ENCODE assay signal across 10 cellular contexts in genomic region chr16:72467157-72467759, GRCh38.
A peak's percentile ranks its signal among the peaks of the same experiment; 100 is the strongest.
DNase-seq lines count a peak whose midpoint lies in the region; ATAC-seq, FAIRE-seq and TF ChIP-seq lines count a peak whose summit lies in the region.
"Had no signal": no experiment of that assay in that cellular context is flagged by ENCODE, and none has a peak within 500 bp of the region (broad histone marks: within the 10 kb centered on the region; RNA-seq: fewer than 3 reads in every experiment).

No MANE protein-coding gene starts in this region.

- POLR2A ChIA-PET in AG04449 (lab: Yijun Ruan, JAX) = no interaction called here
- POLR2A ChIA-PET in CD8-positive, alpha-beta memory T cell (lab: Charles Lee) = no interaction called here

- peaks cover 0 to 2% of the 10 kb centered on the region in 2 donors for H3K27me3 Mint-ChIP-seq in CD8-positive, alpha-beta memory T cell
- no peaks in the 10 kb centered on the region for H3K27me3 Mint-ChIP-seq in effector memory CD8-positive, alpha-beta T cell
- H3K27me3 Mint-ChIP-seq: stimulated activated naive CD8-positive, alpha-beta T cell treated with anti-CD3 and anti-CD28 coated beads, Interleukin-15, Interleukin-2, amounts not matched to agents 100 ng/mL and 50 ng/mL, for 24 hours had no signal

- no peaks in the 10 kb centered on the region for H3K4me1 ChIP-seq in adrenal gland (replicated peaks in 1 of 2)
- H3K4me1 ChIP-seq in CD8-positive, alpha-beta memory T cell (ENCODE audit: insufficient read depth, low read length) = no peaks in the 10 kb centered on the region

- H3K36me3 ChIP-seq in adrenal gland (replicated peaks in 1 of 2) (no peaks in the 10 kb centered on the region), kidney epithelial cell (ENCODE audit: control insufficient read depth, insufficient read depth, low read length) (no peaks in the 10 kb centered on the region)
- no peaks in the 10 kb centered on the region for H3K36me3 ChIP-seq in CD8-positive, alpha-beta memory T cell (ENCODE audit: insufficient read depth, low read length)

- intact Hi-C loops in adrenal gland (cut with DNase I) = loop anchor here (5.0 to 10.0 kb wide), 3 partner anchors 222 to 342 kb away; no protein-coding TSS in a partner anchor

- H3K4me3 ChIP-seq in AG04449 (ENCODE audit: low read depth, low read length) = no peak overlapping the region
- no peak overlapping the region for H3K4me3 ChIP-seq in adrenal gland
- no peak overlapping the region for H3K4me3 ChIP-seq in kidney epithelial cell (ENCODE audit: low read depth, low read length)
- H3K4me3 ChIP-seq in CD8-positive, alpha-beta memory T cell (ENCODE audit: low read length) = no peak overlapping the region

- ATAC-seq in GM21367 (IDR thresholded peaks at IDR 0.05; ENCODE audit: unreplicated experiment) = no peak
- no peak for ATAC-seq in effector memory CD8-positive, alpha-beta T cell (replicated peaks)

- FAIRE-seq in GM18507 (lab: Jason Lieb, UNC) = peak; percentile 63
- FAIRE-seq: colon had no signal

- H3K4me1 Mint-ChIP-seq in CD8-positive, alpha-beta memory T cell = peaks cover 0 to 5% (median 3%) of the 10 kb centered on the region in 3 donors
- no peaks in the 10 kb centered on the region for H3K4me1 Mint-ChIP-seq in effector memory CD8-positive, alpha-beta T cell (ENCODE audit: low read depth in 2 of 2)

- no peaks in the 10 kb centered on the region for H3K9me3 ChIP-seq in adrenal gland (replicated peaks in 1 of 3)
- H3K9me3 ChIP-seq in CD8-positive, alpha-beta memory T cell (ENCODE audit: low read length) = no peaks in the 10 kb centered on the region

- DNase-seq in AG04449 (ENCODE audit: low read depth, low spot score) = peak; percentile 10
- no peak for DNase-seq in GM18507 (ENCODE audit: extremely low spot score, insufficient read length, low read depth)
- DNase-seq in NCI-H1694 treated with DMSO at 0.1 percent for 48 hours (lab: John Stamatoyannopoulos, UW) = peak; percentile 51
- peak in 1 of 7 donors; percentile 23 for DNase-seq in adrenal gland
- DNase-seq in kidney epithelial cell (ENCODE audit: low read depth) = peak; percentile 2
- no peak for DNase-seq in CD8-positive, alpha-beta memory T cell
- no peak for DNase-seq in effector memory CD8-positive, alpha-beta T cell

- H3K27ac ChIP-seq in adrenal gland = no peak overlapping the region
- H3K27ac ChIP-seq in CD8-positive, alpha-beta memory T cell (ENCODE audit: low read depth, low read length) = no peak overlapping the region

- peak overlapping the region in 1 of 8 donors; percentile 39 for H3K27ac Mint-ChIP-seq in CD8-positive, alpha-beta memory T cell
- no peak overlapping the region for H3K27ac Mint-ChIP-seq in effector memory CD8-positive, alpha-beta T cell
- H3K27ac Mint-ChIP-seq: stimulated activated naive CD8-positive, alpha-beta T cell treated with anti-CD3 and anti-CD28 coated beads, Interleukin-15, Interleukin-2, amounts not matched to agents 100 ng/mL and 50 ng/mL, for 24 hours had no signal

- no peaks in the 10 kb centered on the region for H3K27me3 ChIP-seq in adrenal gland
- no peaks in the 10 kb centered on the region for H3K27me3 ChIP-seq in kidney epithelial cell (ENCODE audit: control insufficient read depth, insufficient read depth, low read length)
- no peaks in the 10 kb centered on the region for H3K27me3 ChIP-seq in CD8-positive, alpha-beta memory T cell (ENCODE audit: insufficient read depth, low read length, poor library complexity, severe bottlenecking)

- no peak overlapping the region for H3K4me3 Mint-ChIP-seq in CD8-positive, alpha-beta memory T cell
- H3K4me3 Mint-ChIP-seq in effector memory CD8-positive, alpha-beta T cell = no peak overlapping the region
- H3K4me3 Mint-ChIP-seq: stimulated activated naive CD8-positive, alpha-beta T cell treated with anti-CD3 and anti-CD28 coated beads, Interleukin-15, Interleukin-2, amounts not matched to agents 100 ng/mL and 50 ng/mL, for 24 hours had no signal

- WGBS in adrenal gland, 4 donors = 39 to 49% (median 46%) methylated on average over 3 of the region's 3 CpGs

- peaks cover 0 to 4% (median 0%) of the 10 kb centered on the region in 3 donors for H3K36me3 Mint-ChIP-seq in CD8-positive, alpha-beta memory T cell
- H3K36me3 Mint-ChIP-seq in effector memory CD8-positive, alpha-beta T cell (ENCODE audit: insufficient read depth) = no peaks in the 10 kb centered on the region

- TF ChIP-seq POLR2A in adrenal gland (IDR thresholded peaks at IDR 0.05) = no peak

- TF ChIP-seq CTCF in AG04449 (IDR thresholded peaks at IDR 0.05; ENCODE audit: insufficient read depth, low read length, missing control alignments) (peak; percentile 56), adrenal gland (IDR thresholded peaks at IDR 0.05) (peak in 5 of 6 experiments; percentile 45 to 68 (median 59)), kidney epithelial cell (IDR thresholded peaks at IDR 0.05; ENCODE audit: insufficient read depth, low read length, poor library complexity, severe bottlenecking) (peak; percentile 72)

- peaks cover 0 to 5% (median 0%) of the 10 kb centered on the region in 5 donors for H3K9me3 Mint-ChIP-seq in CD8-positive, alpha-beta memory T cell
- H3K9me3 Mint-ChIP-seq in effector memory CD8-positive, alpha-beta T cell = no peaks in the 10 kb centered on the region

- CTCF ChIA-PET in AG04449 (lab: Yijun Ruan, JAX) = interaction anchor here (0.6 to 8.8 kb wide), 32 partner anchors 8 to 1411 kb away, joined by 3 to 139 read pairs (median 5); no protein-coding TSS in a partner anchor
- CTCF ChIA-PET in CD8-positive, alpha-beta memory T cell (lab: Charles Lee) = no interaction called here

Comparison
In these comparisons a context has a peak if more than half of its experiments do, and no peak if none do; other contexts are left out.
1. DNase-seq: peak in AG04449 (single experiment), NCI-H1694 treated with DMSO at 0.1 percent for 48 hours (single experiment) and kidney epithelial cell (single experiment); none in GM18507 (single experiment), CD8-positive, alpha-beta memory T cell (0 of 5) and effector memory CD8-positive, alpha-beta T cell (0 of 3).
2. Peak in every context shown above with its lines, with median percentiles within 50 percentile points of each other: CTCF ChIP-seq.